In the genomic region with DNA sequence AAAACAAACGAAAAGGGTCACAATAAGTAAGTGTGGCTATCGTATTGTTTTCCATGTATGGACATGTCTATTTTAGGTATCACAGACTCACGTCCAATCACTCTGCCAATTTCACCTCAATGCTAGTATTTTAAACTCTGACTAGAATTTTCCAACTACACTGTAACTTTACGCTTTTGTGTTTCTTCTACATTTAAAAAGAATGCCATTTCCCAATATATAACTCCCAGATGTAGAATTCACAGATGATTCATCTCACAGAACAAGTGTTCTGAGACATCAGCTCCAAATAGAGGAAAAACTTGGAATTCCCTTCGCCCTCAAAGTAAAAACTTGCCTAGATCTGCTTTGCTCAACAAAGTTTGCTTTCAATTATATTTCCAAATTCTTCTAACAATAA, we compare ENCODE assay signal across 12 cellular contexts. TPM values are rescaled to one million over a fixed set of nuclear protein-coding genes. Genes with fewer than 3 reads are reported as not detected.
DNase-seq lines count a peak whose midpoint lies in the region; ATAC-seq and TF ChIP-seq lines count a peak whose summit lies in the region.
"Had no signal": no experiment of that assay in that cellular context is flagged by ENCODE, and none has a peak within 500 bp of the region (broad histone marks: within the 10 kb centered on the region; RNA-seq: fewer than 3 reads in every experiment).

No MANE protein-coding gene starts in this region.

- no peak for DNase-seq in activated T-cell treated with anti-CD3 and anti-CD28 coated beads, Interleukin-2, amount 50 U/mL, for 72 hours
- no peak for DNase-seq in activated T-cell treated with anti-CD3 and anti-CD28 coated beads, Interleukin-2, amount 50 U/mL, for 48 hours
- DNase-seq in iris pigment epithelial cell (ENCODE audit: low read depth), result peak; percentile 83
- no peak for DNase-seq in thyroid gland
- DNase-seq in NOMO-1 (lab: John Stamatoyannopoulos, UW; ENCODE audit: unreplicated experiment in 2 of 2), result no peak
- no peak for DNase-seq in NCI-H526 (lab: John Stamatoyannopoulos, UW)
- DNase-seq: activated CD8-positive, alpha-beta T cell treated with anti-CD3 and anti-CD28 coated beads for 36 hours; NCI-H2227 treated with DMSO at 0.1 percent for 48 hours; SIG-M5 had no signal

- 71 to 77% methylated on average over 5 of the region's 5 CpGs for WGBS in thyroid gland, 2 donors

- H3K27me3 ChIP-seq in thyroid gland, result no peaks in the 10 kb centered on the region

- H3K4me3 Mint-ChIP-seq in activated T-cell treated with anti-CD3 and anti-CD28 coated beads, Interleukin-2, amount 50 U/mL, for 72 hours, result peak overlapping the region in 1 of 2 donors; percentile 42
- peak overlapping the region in 4 of 5 experiments; percentile 49 to 74 (median 58) for H3K4me3 Mint-ChIP-seq in brain
- H3K4me3 Mint-ChIP-seq: activated CD8-positive, alpha-beta T cell treated with anti-CD3 and anti-CD28 coated beads for 36 hours had no signal

- no peak overlapping the region for H3K4me3 ChIP-seq in thyroid gland (replicated peaks in 1 of 3)

- H3K36me3 ChIP-seq in thyroid gland, result no peaks in the 10 kb centered on the region

- no peaks in the 10 kb centered on the region for H3K9me3 Mint-ChIP-seq in activated T-cell treated with anti-CD3 and anti-CD28 coated beads, Interleukin-2, amount 50 U/mL, for 72 hours
- no peaks in the 10 kb centered on the region for H3K9me3 Mint-ChIP-seq in brain
- H3K9me3 Mint-ChIP-seq: activated CD8-positive, alpha-beta T cell treated with anti-CD3 and anti-CD28 coated beads for 36 hours had no signal

- intact Hi-C loops in thyroid gland (cut with DNase I), result no loop called here

- ATAC-seq in activated T-cell treated with anti-CD3 and anti-CD28 coated beads, Interleukin-2, amount 50 U/mL, for 72 hours (replicated peaks in 1 of 2), result no peak
- ATAC-seq in HG03432 (IDR thresholded peaks at IDR 0.05; ENCODE audit: unreplicated experiment), result no peak
- ATAC-seq: activated CD8-positive, alpha-beta T cell treated with anti-CD3 and anti-CD28 coated beads for 36 hours had no signal

- no peaks in the 10 kb centered on the region for H3K27me3 Mint-ChIP-seq in activated T-cell treated with anti-CD3 and anti-CD28 coated beads, Interleukin-2, amount 50 U/mL, for 72 hours (ENCODE audit: low read depth)
- H3K27me3 Mint-ChIP-seq in brain, result no peaks in the 10 kb centered on the region
- H3K27me3 Mint-ChIP-seq: progenitor cell of endocrine pancreas had no signal

- no peaks in the 10 kb centered on the region for H3K9me3 ChIP-seq in thyroid gland

- TF ChIP-seq POLR2A in thyroid gland (IDR thresholded peaks at IDR 0.05), result no peak

- H3K36me3 Mint-ChIP-seq in activated T-cell treated with anti-CD3 and anti-CD28 coated beads, Interleukin-2, amount 50 U/mL, for 72 hours (ENCODE audit: insufficient read depth in 2 of 2), result no peaks in the 10 kb centered on the region
- peaks cover 5% of the 10 kb centered on the region for H3K36me3 Mint-ChIP-seq in brain

- peak overlapping the region in 2 of 3 donors; percentile 18 to 58 for H3K27ac ChIP-seq in thyroid gland

- TF ChIP-seq CTCF in brain (conservative IDR thresholded peaks at IDR 0.05), result no peak
- no peak for TF ChIP-seq CTCF in thyroid gland (IDR thresholded peaks at IDR 0.05)

- H3K4me1 ChIP-seq in thyroid gland, result peaks cover 51 to 73% of the 10 kb centered on the region in 2 donors

- peaks cover 89% of the 10 kb centered on the region for H3K4me1 Mint-ChIP-seq in activated T-cell treated with anti-CD3 and anti-CD28 coated beads, Interleukin-2, amount 50 U/mL, for 72 hours (ENCODE audit: low read depth)
- H3K4me1 Mint-ChIP-seq in brain, result peaks cover 92% of the 10 kb centered on the region

- H3K27ac Mint-ChIP-seq in activated T-cell treated with anti-CD3 and anti-CD28 coated beads, Interleukin-2, amount 50 U/mL, for 72 hours, result peak overlapping the region; percentile 90
- peak overlapping the region; percentile 24 to 93 (median 84) for H3K27ac Mint-ChIP-seq in brain
- H3K27ac Mint-ChIP-seq: activated CD8-positive, alpha-beta T cell treated with anti-CD3 and anti-CD28 coated beads for 36 hours; progenitor cell of endocrine pancreas had no signal

RNA-seq across cellular contexts. Expression of a gene that starts 14.2 kb away (rescaled TPM):
- 10 to 100 TPM; 21.6 to 44.8 TPM for total RNA-seq in activated T-cell treated with anti-CD3 and anti-CD28 coated beads, Interleukin-2, amount 50 U/mL, for 72 hours
- polyA plus RNA-seq in brain (ENCODE audit: insufficient read depth, low read depth, low replicate concordance), result 53.8 TPM
- total RNA-seq in thyroid gland, result 10 to 100 TPM; 45.8 to 69.7 (median 61.7) TPM
